ENCODE assay signal across 7 cellular contexts in genomic region chr3:179526989-179527391, GRCh38. TPM values are rescaled to one million over a fixed set of nuclear protein-coding genes. Genes with fewer than 3 reads are reported as not detected.
DNase-seq lines count a peak whose midpoint lies in the region; ATAC-seq and TF ChIP-seq lines count a peak whose summit lies in the region.

No MANE protein-coding gene starts in this region.

- H3K4me3 ChIP-seq in IMR-90 (ENCODE audit: insufficient read depth, low read depth, low read length): peak overlapping the region; percentile 41
- no peak overlapping the region for H3K4me3 ChIP-seq in iPS DF 6.9 (ENCODE audit: low read length)
- no peak overlapping the region for H3K4me3 ChIP-seq in skin epidermis

- peaks cover 46% of the 10 kb centered on the region for H3K4me1 Mint-ChIP-seq in WTC11
- no peaks in the 10 kb centered on the region for H3K4me1 Mint-ChIP-seq in T-cell
- no peaks in the 10 kb centered on the region for H3K4me1 Mint-ChIP-seq in activated CD8-positive, alpha-beta T cell treated with anti-CD3 and anti-CD28 coated beads, Interleukin-2, amount 10 ng/mL, durations not matched to agents 7 days and 5 days (ENCODE audit: low read depth)

- H2AK9ac ChIP-seq in IMR-90 (replicated peaks; ENCODE audit: low read depth, low read length, poor library complexity): no peak overlapping the region

- no TSS peak for BruUV-seq in IMR-90 (replicated peaks; lab: Mats Ljungman, UMichigan)

- H3K27ac ChIP-seq in IMR-90 (ENCODE audit: insufficient read depth, low read length): peak overlapping the region; percentile 99
- peak overlapping the region; percentile 76 for H3K27ac ChIP-seq in iPS DF 6.9 (ENCODE audit: low read length)
- H3K27ac ChIP-seq in skin epidermis: peak overlapping the region in 14 of 21 experiments; percentile 32 to 81 (median 51)

- dilution Hi-C loops in IMR-90 (cut with HindIII; ENCODE audit: low sequenced_read_pairs, unreplicated experiment): no loop called here

- peak overlapping the region; percentile 100 for H3K18ac ChIP-seq in IMR-90 (ENCODE audit: low read depth, low read length)

- H3K56ac ChIP-seq in IMR-90 (ENCODE audit: extremely low read depth, insufficient read depth, low read length): peak overlapping the region; percentile 88

- DNase-seq in IMR-90 (peak; percentile 84), WTC11 (ENCODE audit: low spot score) (peak; percentile 50), iPS DF 6.9 (ENCODE audit: low read depth, low spot score) (peak; percentile 68), T-cell (no peak)
- DNase-seq in activated CD8-positive, alpha-beta T cell treated with anti-CD3 and anti-CD28 coated beads, Interleukin-2, amount 10 ng/mL, durations not matched to agents 7 days and 5 days: no peak

- peak overlapping the region; percentile 99 for H3K9ac ChIP-seq in IMR-90 (ENCODE audit: low read depth, low read length)

- H3K36me3 ChIP-seq in IMR-90 (ENCODE audit: control insufficient read depth, insufficient read depth, low read length) (no peaks in the 10 kb centered on the region), iPS DF 6.9 (ENCODE audit: control insufficient read depth, insufficient read depth, low read length) (no peaks in the 10 kb centered on the region)

- H3K4me1 ChIP-seq in IMR-90 (ENCODE audit: control insufficient read depth, insufficient read depth, low read length): peaks cover 5% of the 10 kb centered on the region
- H3K4me1 ChIP-seq in iPS DF 6.9 (ENCODE audit: control insufficient read depth, insufficient read depth, low read length): 0 out of 2 replicates have a peak, but pooled peaks cover 1% of the 10 kb centered on the region

- in situ Hi-C loops in IMR-90 (cut with MboI; ENCODE audit: low sequenced_read_pairs): no loop called here

- peak overlapping the region; percentile 93 for H2BK20ac ChIP-seq in IMR-90 (ENCODE audit: low read depth, low read length)

- H3K27me3 ChIP-seq in IMR-90 (ENCODE audit: control insufficient read depth, insufficient read depth, low read length): no peaks in the 10 kb centered on the region
- no peaks in the 10 kb centered on the region for H3K27me3 ChIP-seq in iPS DF 6.9 (ENCODE audit: control insufficient read depth, insufficient read depth, low read length)

- peak overlapping the region; percentile 95 to 100 for H4K8ac ChIP-seq in IMR-90 (ENCODE audit: low read depth in 2 of 2, low read length in 2 of 2)

- peak overlapping the region; percentile 100 for H4K5ac ChIP-seq in IMR-90 (ENCODE audit: low read depth, low read length)

- peak overlapping the region; percentile 96 for H2BK5ac ChIP-seq in IMR-90 (ENCODE audit: low read depth, low read length, poor library complexity, severe bottlenecking)

- H3K4ac ChIP-seq in IMR-90 (ENCODE audit: low read depth, low read length): peak overlapping the region; percentile 99

- no peak for TF ChIP-seq RAD21 in IMR-90 (IDR thresholded peaks at IDR 0.05; ENCODE audit: low read length)

- TF ChIP-seq POLR2A in IMR-90 (IDR thresholded peaks at IDR 0.05; ENCODE audit: low read depth, low read length): no peak

- CTCF ChIA-PET in IMR-90 (lab: Yijun Ruan, JAX) (no interaction called here), WTC11 (lab: Charles Lee) (interaction anchor here (1.1 kb wide), 1 partner anchor 80 kb away, joined by 3 read pairs; no protein-coding TSS in a partner anchor), T-cell (lab: Charles Lee) (no interaction called here)
- CTCF ChIA-PET in activated CD8-positive, alpha-beta T cell treated with anti-CD3 and anti-CD28 coated beads, Interleukin-2, amount 10 ng/mL, durations not matched to agents 7 days and 5 days (lab: Charles Lee): interaction anchor here (0.6 kb wide), 1 partner anchor 39 kb away, joined by 3 read pairs; no protein-coding TSS in a partner anchor

- H3K4me3 Mint-ChIP-seq in WTC11: peak overlapping the region; percentile 50
- no peak overlapping the region for H3K4me3 Mint-ChIP-seq in T-cell
- no peak overlapping the region for H3K4me3 Mint-ChIP-seq in activated CD8-positive, alpha-beta T cell treated with anti-CD3 and anti-CD28 coated beads, Interleukin-2, amount 10 ng/mL, durations not matched to agents 7 days and 5 days

- no peaks in the 10 kb centered on the region for H4K20me1 ChIP-seq in IMR-90 (ENCODE audit: insufficient read depth, low read length)

- H2BK120ac ChIP-seq in IMR-90 (ENCODE audit: low read depth, low read length): peak overlapping the region; percentile 99

- POLR2A ChIA-PET in IMR-90 (lab: Charles Lee; ENCODE audit: unreplicated experiment): interaction anchor here (0.6 kb wide), 1 partner anchor 138 kb away, joined by 3 read pairs; no protein-coding TSS in a partner anchor
- POLR2A ChIA-PET in WTC11 (lab: Charles Lee): interaction anchor here (0.6 kb wide), 1 partner anchor 163 kb away, joined by 3 read pairs; no protein-coding TSS in a partner anchor
- POLR2A ChIA-PET in T-cell (lab: Charles Lee): no interaction called here
- POLR2A ChIA-PET in activated CD8-positive, alpha-beta T cell treated with anti-CD3 and anti-CD28 coated beads, Interleukin-2, amount 10 ng/mL, durations not matched to agents 7 days and 5 days (lab: Charles Lee): no interaction called here

- H3K27me3 Mint-ChIP-seq in WTC11 (ENCODE audit: low read depth) (no peaks in the 10 kb centered on the region), T-cell (peaks cover 0 to 19% of the 10 kb centered on the region in 2 donors)
- H3K27me3 Mint-ChIP-seq in activated CD8-positive, alpha-beta T cell treated with anti-CD3 and anti-CD28 coated beads, Interleukin-2, amount 10 ng/mL, durations not matched to agents 7 days and 5 days (ENCODE audit: low read depth): peaks cover 15% of the 10 kb centered on the region

- H3K4me2 ChIP-seq in IMR-90 (ENCODE audit: low read depth, low read length): peak overlapping the region; percentile 97

- peak overlapping the region; percentile 100 for H2BK15ac ChIP-seq in IMR-90 (ENCODE audit: low read depth, low read length)

- peak overlapping the region; percentile 98 for H3K23ac ChIP-seq in IMR-90 (ENCODE audit: low read depth, low read length)

- intact Hi-C loops in IMR-90 (cut with micrococcal nuclease): loop anchor here (1.0 kb wide), 1 partner anchor 75 kb away; no protein-coding TSS in a partner anchor

- H3K9me3 Mint-ChIP-seq in WTC11 (no peaks in the 10 kb centered on the region), T-cell (no peaks in the 10 kb centered on the region)
- no peaks in the 10 kb centered on the region for H3K9me3 Mint-ChIP-seq in activated CD8-positive, alpha-beta T cell treated with anti-CD3 and anti-CD28 coated beads, Interleukin-2, amount 10 ng/mL, durations not matched to agents 7 days and 5 days (ENCODE audit: insufficient read depth)

- peak overlapping the region; percentile 100 for H4K91ac ChIP-seq in IMR-90 (ENCODE audit: insufficient read depth, low read depth, low read length)

- peaks cover 5% of the 10 kb centered on the region; the same call in 1 of the 2 replicates for H3K36me3 Mint-ChIP-seq in WTC11
- H3K36me3 Mint-ChIP-seq in T-cell: no peaks in the 10 kb centered on the region
- no peaks in the 10 kb centered on the region for H3K36me3 Mint-ChIP-seq in activated CD8-positive, alpha-beta T cell treated with anti-CD3 and anti-CD28 coated beads, Interleukin-2, amount 10 ng/mL, durations not matched to agents 7 days and 5 days (ENCODE audit: low read depth)

- no peaks in the 10 kb centered on the region for H3K9me3 ChIP-seq in IMR-90 (ENCODE audit: control insufficient read depth, insufficient read depth, low read length)
- no peaks in the 10 kb centered on the region for H3K9me3 ChIP-seq in iPS DF 6.9 (ENCODE audit: control insufficient read depth, insufficient read depth, low read length)

- 0% methylated on average over 1 of the region's 3 CpGs; no CpG with 5 or more reads in 1 of the 2 experiments for whole genome bisulfite sequencing in IMR-90 (ENCODE audit: extremely low coverage in 2 of 2, insufficient read length in 1 of 2), 2 experiments
- no CpG with 5 or more reads among the region's 3 CpGs for WGBS in iPS DF 6.9 (ENCODE audit: insufficient coverage, insufficient read length)

- peak; percentile 99 for ATAC-seq in IMR-90 (ENCODE audit: low read depth)
- ATAC-seq in WTC11: peak; percentile 99
- ATAC-seq in T-cell (replicated peaks in 1 of 4): no peak
- ATAC-seq in activated CD8-positive, alpha-beta T cell treated with anti-CD3 and anti-CD28 coated beads, Interleukin-2, amount 10 ng/mL, durations not matched to agents 7 days and 5 days: no peak
- no peak for ATAC-seq in GM21423 (IDR thresholded peaks at IDR 0.05; ENCODE audit: unreplicated experiment)

- H3K79me1 ChIP-seq in IMR-90 (ENCODE audit: low read depth in 1 of 2, low read length in 2 of 2): no peaks in the 10 kb centered on the region

- TF ChIP-seq CTCF in IMR-90 (conservative IDR thresholded peaks at IDR 0.05; ENCODE audit: low read depth, low read length): no peak
- TF ChIP-seq CTCF in WTC11 (IDR thresholded peaks at IDR 0.05): no peak

- peaks cover 3% of the 10 kb centered on the region; the same call in 1 of the 2 replicates for H3K9me1 ChIP-seq in IMR-90 (ENCODE audit: insufficient read depth, low read length)

- peak overlapping the region; percentile 92 for H2AFZ ChIP-seq in IMR-90 (replicated peaks; ENCODE audit: low read length, poor library complexity)

- H3K27ac Mint-ChIP-seq in WTC11: peak overlapping the region; percentile 98
- no peak overlapping the region for H3K27ac Mint-ChIP-seq in T-cell
- H3K27ac Mint-ChIP-seq in activated CD8-positive, alpha-beta T cell treated with anti-CD3 and anti-CD28 coated beads, Interleukin-2, amount 10 ng/mL, durations not matched to agents 7 days and 5 days: no peak overlapping the region

- H2AK5ac ChIP-seq in IMR-90 (ENCODE audit: low read depth, low read length): 0 out of 2 replicates have a peak overlapping the region, but pooled peaks have one; percentile 41

- peak overlapping the region; percentile 100 for H3K14ac ChIP-seq in IMR-90 (replicated peaks; ENCODE audit: low read depth, low read length)

RNA-seq across cellular contexts. Expression of gene ACTL6A, which starts 35.7 kb away (rescaled TPM):
- total RNA-seq in IMR-90 (2012; rRNA removed) (70.1 and 115 TPM in 2 replicates), WTC11 (2021) (71.6 to 82.9 TPM (median 74.6 TPM) in 3 replicates), T-cell (10 to 100 TPM; 27.4 to 62.7 (median 59.2) TPM)
- 40.3 and 48.3 TPM in 2 replicates for polyA plus RNA-seq in IMR-90 (2012; rRNA removed)
- polyA plus RNA-seq in IMR-90 (2012; cell fraction: cytosol; rRNA removed): 35.7 and 55.9 TPM in 2 replicates
- 24.2 and 53.3 TPM in 2 replicates for polyA plus RNA-seq in IMR-90 (2012; cell fraction: nucleus; rRNA removed; ENCODE audit: low replicate concordance)
- total RNA-seq in activated CD8-positive, alpha-beta T cell treated with anti-CD3 and anti-CD28 coated beads, Interleukin-2, amount 10 ng/mL, durations not matched to agents 7 days and 5 days: 10 to 100 TPM; 86.5 to 88.3 TPM

Comparison
In these comparisons a context has a peak if more than half of its experiments do, and no peak if none do; other contexts are left out.
1. ATAC-seq: peak in IMR-90 (single experiment) and WTC11 (single experiment); none in T-cell (0 of 4), activated CD8-positive, alpha-beta T cell treated with anti-CD3 and anti-CD28 coated beads, Interleukin-2, amount 10 ng/mL, durations not matched to agents 7 days and 5 days (single experiment) and GM21423 (single experiment).
2. DNase-seq: peak in IMR-90 (single experiment), WTC11 (single experiment) and iPS DF 6.9 (single experiment); none in T-cell (0 of 34) and activated CD8-positive, alpha-beta T cell treated with anti-CD3 and anti-CD28 coated beads, Interleukin-2, amount 10 ng/mL, durations not matched to agents 7 days and 5 days (single experiment).
3. CTCF ChIA-PET loops: an anchor here in WTC11 (1.1 kb wide) and activated CD8-positive, alpha-beta T cell treated with anti-CD3 and anti-CD28 coated beads, Interleukin-2, amount 10 ng/mL, durations not matched to agents 7 days and 5 days (0.6 kb wide); none called in IMR-90 and T-cell.
4. POLR2A ChIA-PET loops: an anchor here in IMR-90 (0.6 kb wide) and WTC11 (0.6 kb wide); none called in T-cell and activated CD8-positive, alpha-beta T cell treated with anti-CD3 and anti-CD28 coated beads, Interleukin-2, amount 10 ng/mL, durations not matched to agents 7 days and 5 days.
5. Peak in every context shown above with its lines, with median percentiles within 50 percentile points of each other: H3K27ac ChIP-seq.